8 cellular contexts compared by ENCODE assay signal in the genomic region with DNA sequence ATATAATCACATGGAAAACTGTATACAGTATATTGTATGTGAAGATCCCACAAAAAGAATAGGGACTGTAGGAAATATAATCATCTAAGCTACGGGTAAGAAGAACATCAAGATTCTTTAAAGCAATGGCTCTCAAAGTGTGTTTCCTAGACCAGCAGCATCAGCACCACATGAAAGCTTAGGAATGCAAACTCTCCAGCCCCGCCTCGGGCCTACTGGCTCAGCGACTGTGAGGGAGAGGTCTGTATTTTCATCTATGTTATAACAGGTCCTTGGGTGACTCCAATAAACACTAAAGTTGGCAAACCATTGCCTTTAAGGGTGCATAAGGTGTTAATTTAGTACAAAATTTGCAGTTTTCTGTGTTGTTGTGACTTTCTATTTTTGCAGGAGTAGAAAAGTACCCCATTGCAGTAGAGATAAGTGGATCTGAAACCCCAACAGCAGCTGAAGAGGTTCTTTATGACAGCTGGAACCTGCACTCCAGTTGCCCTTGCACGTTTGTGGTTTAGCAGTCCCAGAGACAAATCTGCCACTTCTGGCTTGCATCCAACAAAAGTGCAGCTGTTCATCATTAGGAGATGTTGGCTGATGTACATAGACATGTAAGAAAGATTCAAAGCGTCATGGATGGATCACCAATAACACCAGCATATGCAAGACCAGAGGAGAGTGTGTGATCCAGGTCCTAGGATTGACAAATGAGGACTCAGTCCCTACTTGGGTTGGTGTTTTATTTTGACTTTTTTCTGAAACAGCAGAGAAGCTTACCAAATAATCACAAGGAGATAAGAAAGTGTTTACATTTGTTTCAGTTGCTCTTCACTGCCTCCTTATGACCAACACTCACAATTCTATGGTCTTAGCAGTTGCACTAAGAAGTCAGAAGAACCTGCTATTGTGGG. TPM values are rescaled to one million over a fixed set of nuclear protein-coding genes. Genes with fewer than 3 reads are reported as not detected.
DNase-seq lines count a peak whose midpoint lies in the region; ATAC-seq and TF ChIP-seq lines count a peak whose summit lies in the region.

No MANE protein-coding gene starts in this region.

- H3K27ac ChIP-seq in Karpas-422 (ENCODE audit: low read length) = peak overlapping the region; percentile 61
- peak overlapping the region; percentile 88 for H3K27ac ChIP-seq in SU-DHL-6 (ENCODE audit: low read depth, low read length)
- no peak overlapping the region for H3K27ac ChIP-seq in brain microvascular endothelial cell
- no peak overlapping the region for H3K27ac ChIP-seq in colonic mucosa

- in situ Hi-C loops in brain microvascular endothelial cell (cut with HindIII; ENCODE audit: low pct_ligation_motif_present, low sequenced_read_pairs) = no loop called here

- H3K79me2 ChIP-seq in Karpas-422 (ENCODE audit: low read length) = no peaks in the 10 kb centered on the region
- H3K79me2 ChIP-seq in SU-DHL-6 (ENCODE audit: insufficient read depth, low read length) = no peaks in the 10 kb centered on the region

- H3K9me3 ChIP-seq in Karpas-422 (ENCODE audit: low read length) = no peaks in the 10 kb centered on the region
- H3K9me3 ChIP-seq in SU-DHL-6 (ENCODE audit: insufficient read depth, low read length) = no peaks in the 10 kb centered on the region
- no peaks in the 10 kb centered on the region for H3K9me3 ChIP-seq in colonic mucosa

- H3K4me1 ChIP-seq in Karpas-422 (ENCODE audit: low read length) (peaks cover 19% of the 10 kb centered on the region), colonic mucosa (no peaks in the 10 kb centered on the region)

- H2AFZ ChIP-seq in Karpas-422 (ENCODE audit: low read length) (0 out of 2 replicates have a peak overlapping the region, but pooled peaks have one; percentile 16), SU-DHL-6 (ENCODE audit: low read depth, low read length, severe bottlenecking) (no peak overlapping the region)

- peaks cover 19% of the 10 kb centered on the region for H3F3A ChIP-seq in SU-DHL-6 (ENCODE audit: insufficient read depth)

- H4K20me1 ChIP-seq in Karpas-422 (ENCODE audit: insufficient read depth, low read depth, low read length) (no peaks in the 10 kb centered on the region), SU-DHL-6 (ENCODE audit: low read depth, low read length) (no peaks in the 10 kb centered on the region)

- H3K27me3 ChIP-seq in Karpas-422 (ENCODE audit: low read length) = no peaks in the 10 kb centered on the region
- H3K27me3 ChIP-seq in SU-DHL-6 (ENCODE audit: low read length) = no peaks in the 10 kb centered on the region
- H3K27me3 ChIP-seq in brain microvascular endothelial cell (replicated peaks) = no peaks in the 10 kb centered on the region
- no peaks in the 10 kb centered on the region for H3K27me3 ChIP-seq in colonic mucosa

- intact Hi-C loops in colonic mucosa (cut with DNase I) = no loop called here

- DNase-seq in Karpas-422 = peak; percentile 70
- no peak for DNase-seq in brain microvascular endothelial cell
- DNase-seq in OCI-M2 (lab: John Stamatoyannopoulos, UW; ENCODE audit: unreplicated experiment) = no peak
- DNase-seq in NK-92 treated with Interleukin-12 subunit alpha and Interleukin-12 subunit beta, amount 100 ng/mL, for 24 hours (lab: John Stamatoyannopoulos, UW) = no peak
- no peak for DNase-seq in colonic mucosa

- ATAC-seq in GM18498 (IDR thresholded peaks at IDR 0.05; ENCODE audit: unreplicated experiment) (peak; percentile 90), GM21717 (IDR thresholded peaks at IDR 0.05; ENCODE audit: unreplicated experiment) (peak; percentile 84)

- H3K9ac ChIP-seq in Karpas-422 (ENCODE audit: low read length) (no peak overlapping the region), SU-DHL-6 (ENCODE audit: low read length) (peak overlapping the region; percentile 8; the same call in 1 of the 2 replicates), colonic mucosa (ENCODE audit: low read depth in 2 of 2, low read length in 2 of 2) (no peak overlapping the region)

- H3K4me3 ChIP-seq in Karpas-422 (ENCODE audit: low read length) = no peak overlapping the region
- no peak overlapping the region for H3K4me3 ChIP-seq in SU-DHL-6 (ENCODE audit: insufficient read depth, low read length, poor library complexity, severe bottlenecking)
- H3K4me3 ChIP-seq in brain microvascular endothelial cell (ENCODE audit: low read depth, low read length) = no peak overlapping the region
- no peak overlapping the region for H3K4me3 ChIP-seq in colonic mucosa

- TF ChIP-seq CTCF in SU-DHL-6 (IDR thresholded peaks at IDR 0.05; ENCODE audit: insufficient read depth, low read length, poor library complexity, severe bottlenecking) (peak; percentile 23), brain microvascular endothelial cell (IDR thresholded peaks at IDR 0.05; ENCODE audit: low read depth, low read length, missing control alignments) (no peak), colonic mucosa (IDR thresholded peaks at IDR 0.05) (no peak)

- no peaks in the 10 kb centered on the region for H3K36me3 ChIP-seq in Karpas-422 (ENCODE audit: insufficient read depth, low read length)
- H3K36me3 ChIP-seq in SU-DHL-6 (ENCODE audit: low read length) = no peaks in the 10 kb centered on the region
- H3K36me3 ChIP-seq in brain microvascular endothelial cell (replicated peaks) = no peaks in the 10 kb centered on the region
- no peaks in the 10 kb centered on the region for H3K36me3 ChIP-seq in colonic mucosa

- H3K9me2 ChIP-seq in Karpas-422 (replicated peaks; ENCODE audit: insufficient read depth, low read length) = no peaks in the 10 kb centered on the region
- no peaks in the 10 kb centered on the region for H3K9me2 ChIP-seq in SU-DHL-6 (replicated peaks; ENCODE audit: insufficient read depth, low read length)

- peak overlapping the region; percentile 25 for H3K4me2 ChIP-seq in Karpas-422 (ENCODE audit: low read depth, low read length, poor library complexity, severe bottlenecking)
- H3K4me2 ChIP-seq in SU-DHL-6 (ENCODE audit: low read depth, low read length, poor library complexity, severe bottlenecking) = peak overlapping the region; percentile 54

RNA-seq across cellular contexts. Expression of a gene that starts 15.9 kb away (rescaled TPM):
- 6.8 and 10.5 TPM in 2 replicates for total RNA-seq in Karpas-422 (2014; rRNA removed; shearing (Covaris generic); ENCODE audit: low replicate concordance)
- total RNA-seq in colonic mucosa = 10 to 100 TPM; 32.3 to 62.2 TPM

RNA-seq across cellular contexts. Expression of a gene that starts 42.7 kb away (rescaled TPM):
- 48.8 and 67.0 TPM in 2 replicates for total RNA-seq in Karpas-422 (2014; rRNA removed; shearing (Covaris generic); ENCODE audit: low replicate concordance)
- total RNA-seq in colonic mucosa = 10 to 100 TPM; 48.0 to 86.3 TPM

Comparison
In these comparisons a context has a peak if more than half of its experiments do, and no peak if none do; other contexts are left out.
1. H3K27ac ChIP-seq: peak in Karpas-422 (single experiment) and SU-DHL-6 (single experiment); none in brain microvascular endothelial cell (single experiment) and colonic mucosa (single experiment).